In the genomic region with DNA sequence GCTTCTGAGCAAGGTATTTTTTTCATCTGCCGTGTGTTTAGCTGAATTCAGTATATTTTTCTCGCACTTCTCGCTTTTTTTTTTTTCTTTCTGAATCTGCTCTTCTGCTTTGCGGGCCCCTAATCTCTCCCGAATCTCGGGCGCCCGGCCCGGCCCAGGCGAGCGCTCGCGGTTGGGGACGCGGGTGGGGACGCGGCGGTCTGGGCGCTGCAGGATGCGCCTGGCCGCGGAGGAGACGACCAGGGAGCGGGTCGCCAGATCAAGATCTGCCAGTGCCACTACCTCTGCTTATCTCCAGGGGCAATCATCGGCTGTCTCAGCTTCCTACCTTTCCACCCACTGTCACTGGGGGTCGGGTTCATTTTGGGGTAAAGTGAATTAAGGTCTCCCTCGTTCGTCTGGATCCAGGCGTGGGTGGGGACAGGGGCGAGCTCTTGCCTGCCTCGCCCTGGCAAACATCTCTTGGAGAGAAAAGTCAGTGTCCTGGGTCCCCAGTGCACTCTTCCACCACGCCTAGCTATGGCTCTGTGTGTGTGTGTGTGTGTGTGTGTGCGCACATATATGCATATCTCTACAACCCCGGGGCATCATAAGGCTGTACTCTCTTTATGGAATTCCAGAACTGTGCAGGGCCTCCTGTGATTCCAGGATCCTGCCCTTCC, we compare ENCODE assay signal across 8 cellular contexts.
DNase-seq lines count a peak whose midpoint lies in the region; ATAC-seq and TF ChIP-seq lines count a peak whose summit lies in the region.

No MANE protein-coding gene starts in this region.

- H2AFZ ChIP-seq in neural cell (ENCODE audit: low read depth, low read length) (no peak overlapping the region), Karpas-422 (ENCODE audit: low read length) (no peak overlapping the region)

- peak in 3 of 7 experiments; percentile 10 to 58 (median 14) for DNase-seq in CD8-positive, alpha-beta T cell
- no peak for DNase-seq in dorsolateral prefrontal cortex
- DNase-seq in Karpas-422 = no peak
- DNase-seq in D341Med (ENCODE audit: low spot score) = no peak

- no peaks in the 10 kb centered on the region for H3F3A ChIP-seq in neural cell (ENCODE audit: insufficient read depth, low read length, poor library complexity, severe bottlenecking)

- no peaks in the 10 kb centered on the region for H3K9me3 Mint-ChIP-seq in CD8-positive, alpha-beta T cell
- H3K9me3 Mint-ChIP-seq in T-helper 1 cell treated with Interleukin-12 subunit alpha and Interleukin-12 subunit beta and Interleukin-4 antibody, amounts not matched to agents 30 μg/mL and 1 μg/mL, for 36 hours = no peaks in the 10 kb centered on the region

- peak overlapping the region; percentile 85 for H3K4me3 Mint-ChIP-seq in CD8-positive, alpha-beta T cell
- H3K4me3 Mint-ChIP-seq in T-helper 1 cell treated with Interleukin-12 subunit alpha and Interleukin-12 subunit beta and Interleukin-4 antibody, amounts not matched to agents 30 μg/mL and 1 μg/mL, for 36 hours = peak overlapping the region; percentile 80

- POLR2A ChIA-PET in CD8-positive, alpha-beta T cell (lab: Charles Lee) = interaction anchor here (0.5 to 0.7 kb wide), 5 partner anchors 107 to 812 kb away, joined by 3 to 6 read pairs (median 3); no protein-coding TSS in a partner anchor

- H3K4me2 ChIP-seq in neural cell (ENCODE audit: low read length) (no peak overlapping the region), Karpas-422 (ENCODE audit: low read depth, low read length, poor library complexity, severe bottlenecking) (no peak overlapping the region)

- H4K20me1 ChIP-seq in neural cell (ENCODE audit: insufficient read depth) (no peaks in the 10 kb centered on the region), Karpas-422 (ENCODE audit: insufficient read depth, low read depth, low read length) (no peaks in the 10 kb centered on the region)

- peak overlapping the region; percentile 77 for H3K4me3 ChIP-seq in CD8-positive, alpha-beta T cell (ENCODE audit: low read depth, low read length)
- H3K4me3 ChIP-seq in dorsolateral prefrontal cortex (peak overlapping the region; percentile 20 to 79 (median 57)), neural cell (ENCODE audit: low read length) (peak overlapping the region; percentile 37), Karpas-422 (ENCODE audit: low read length) (no peak overlapping the region)

- H3K9ac ChIP-seq in neural cell (ENCODE audit: low read length) (no peak overlapping the region), Karpas-422 (ENCODE audit: low read length) (no peak overlapping the region)

- H3K9me3 ChIP-seq in CD8-positive, alpha-beta T cell (ENCODE audit: low read length) = no peaks in the 10 kb centered on the region
- H3K9me3 ChIP-seq in neural cell (ENCODE audit: low read length) (no peaks in the 10 kb centered on the region), Karpas-422 (ENCODE audit: low read length) (no peaks in the 10 kb centered on the region)

- no peak for TF ChIP-seq CTCF in CD8-positive, alpha-beta T cell (IDR thresholded peaks at IDR 0.05)
- TF ChIP-seq CTCF in dorsolateral prefrontal cortex (IDR thresholded peaks at IDR 0.05 in 54 of 56, conservative IDR thresholded peaks at IDR 0.05 in 2 of 56; ENCODE audit: low read depth in 1 of 56, partially characterized antibody in 56 of 56) (no peak), neural cell (IDR thresholded peaks at IDR 0.05; ENCODE audit: poor library complexity, severe bottlenecking) (no peak)

- H3K27me3 ChIP-seq in CD8-positive, alpha-beta T cell (ENCODE audit: insufficient read depth, low read length) = no peaks in the 10 kb centered on the region
- H3K27me3 ChIP-seq in dorsolateral prefrontal cortex (peaks cover 0 to 56% (median 29%) of the 10 kb centered on the region in 45 donors), neural cell (ENCODE audit: insufficient read depth, low read depth, low read length) (peaks cover 20% of the 10 kb centered on the region), Karpas-422 (ENCODE audit: low read length) (no peaks in the 10 kb centered on the region; the same call in none of the 2 replicates)

- H3K4me1 Mint-ChIP-seq in CD8-positive, alpha-beta T cell (ENCODE audit: low read depth) = peaks cover 24% of the 10 kb centered on the region
- peaks cover 14% of the 10 kb centered on the region for H3K4me1 Mint-ChIP-seq in T-helper 1 cell treated with Interleukin-12 subunit alpha and Interleukin-12 subunit beta and Interleukin-4 antibody, amounts not matched to agents 30 μg/mL and 1 μg/mL, for 36 hours (ENCODE audit: low read depth)

- H3K9me2 ChIP-seq in neural cell (ENCODE audit: insufficient read depth, low read length) = no peaks in the 10 kb centered on the region
- no peaks in the 10 kb centered on the region for H3K9me2 ChIP-seq in Karpas-422 (replicated peaks; ENCODE audit: insufficient read depth, low read length)

- H3K27me3 Mint-ChIP-seq in CD8-positive, alpha-beta T cell (ENCODE audit: low read depth) = peaks cover 8% of the 10 kb centered on the region
- H3K27me3 Mint-ChIP-seq in T-helper 1 cell treated with Interleukin-12 subunit alpha and Interleukin-12 subunit beta and Interleukin-4 antibody, amounts not matched to agents 30 μg/mL and 1 μg/mL, for 36 hours (ENCODE audit: low read depth) = peaks cover 63% of the 10 kb centered on the region

- no peaks in the 10 kb centered on the region for H3K79me2 ChIP-seq in neural cell (replicated peaks; ENCODE audit: insufficient read depth, low read length)
- H3K79me2 ChIP-seq in Karpas-422 (ENCODE audit: low read length) = no peaks in the 10 kb centered on the region

- no peaks in the 10 kb centered on the region for H3K36me3 ChIP-seq in CD8-positive, alpha-beta T cell (ENCODE audit: insufficient read depth, low read length)
- H3K36me3 ChIP-seq in neural cell (ENCODE audit: insufficient read depth, low read length) (no peaks in the 10 kb centered on the region), Karpas-422 (ENCODE audit: insufficient read depth, low read length) (no peaks in the 10 kb centered on the region)

- H3K27ac ChIP-seq in CD8-positive, alpha-beta T cell (ENCODE audit: low read depth, low read length) = no peak overlapping the region
- H3K27ac ChIP-seq in dorsolateral prefrontal cortex = peak overlapping the region in 1 of 59 donors; percentile 2
- H3K27ac ChIP-seq in neural cell (ENCODE audit: low read length) = no peak overlapping the region
- H3K27ac ChIP-seq in Karpas-422 (ENCODE audit: low read length) = no peak overlapping the region

- TF ChIP-seq EP300 in neural cell (conservative IDR thresholded peaks at IDR 0.05; ENCODE audit: poor library complexity, severe bottlenecking) = no peak

- CTCF ChIA-PET in CD8-positive, alpha-beta T cell (lab: Charles Lee) = interaction anchor here (1.0 kb wide), 1 partner anchor 324 kb away, joined by 3 read pairs; no protein-coding TSS in a partner anchor

- ATAC-seq in CD8-positive, alpha-beta T cell = peak; percentile 14
- ATAC-seq in HG02678 (IDR thresholded peaks at IDR 0.05; ENCODE audit: unreplicated experiment) (no peak), HG03354 (IDR thresholded peaks at IDR 0.05; ENCODE audit: poor library complexity, severe bottlenecking, unreplicated experiment) (no peak)

- intact Hi-C loops in CD8-positive, alpha-beta T cell (cut with DNase I, micrococcal nuclease) = no loop called here
- intact Hi-C loops in dorsolateral prefrontal cortex (cut with DNase I) = no loop called here

- TF ChIP-seq RAD21 in neural cell (conservative IDR thresholded peaks at IDR 0.05) = no peak

- H3K27ac Mint-ChIP-seq in CD8-positive, alpha-beta T cell = peak overlapping the region; percentile 18
- no peak overlapping the region for H3K27ac Mint-ChIP-seq in T-helper 1 cell treated with Interleukin-12 subunit alpha and Interleukin-12 subunit beta and Interleukin-4 antibody, amounts not matched to agents 30 μg/mL and 1 μg/mL, for 36 hours

- no peaks in the 10 kb centered on the region for H3K36me3 Mint-ChIP-seq in CD8-positive, alpha-beta T cell
- peaks cover 2% of the 10 kb centered on the region for H3K36me3 Mint-ChIP-seq in T-helper 1 cell treated with Interleukin-12 subunit alpha and Interleukin-12 subunit beta and Interleukin-4 antibody, amounts not matched to agents 30 μg/mL and 1 μg/mL, for 36 hours (ENCODE audit: low read depth)

- peaks cover 14% of the 10 kb centered on the region for H3K4me1 ChIP-seq in CD8-positive, alpha-beta T cell (ENCODE audit: insufficient read depth, low read length)
- H3K4me1 ChIP-seq in Karpas-422 (ENCODE audit: low read length) = peaks cover 11% of the 10 kb centered on the region

TF ChIP-seq in neural cell, 6 proteins besides CTCF, POLR2A, EP300 and RAD21:
- TF ChIP-seq POLR2AphosphoS5 (IDR thresholded peaks at IDR 0.05) = no peak
